Comparison of ENCODE assay signal across 8 cellular contexts in the genomic region with DNA sequence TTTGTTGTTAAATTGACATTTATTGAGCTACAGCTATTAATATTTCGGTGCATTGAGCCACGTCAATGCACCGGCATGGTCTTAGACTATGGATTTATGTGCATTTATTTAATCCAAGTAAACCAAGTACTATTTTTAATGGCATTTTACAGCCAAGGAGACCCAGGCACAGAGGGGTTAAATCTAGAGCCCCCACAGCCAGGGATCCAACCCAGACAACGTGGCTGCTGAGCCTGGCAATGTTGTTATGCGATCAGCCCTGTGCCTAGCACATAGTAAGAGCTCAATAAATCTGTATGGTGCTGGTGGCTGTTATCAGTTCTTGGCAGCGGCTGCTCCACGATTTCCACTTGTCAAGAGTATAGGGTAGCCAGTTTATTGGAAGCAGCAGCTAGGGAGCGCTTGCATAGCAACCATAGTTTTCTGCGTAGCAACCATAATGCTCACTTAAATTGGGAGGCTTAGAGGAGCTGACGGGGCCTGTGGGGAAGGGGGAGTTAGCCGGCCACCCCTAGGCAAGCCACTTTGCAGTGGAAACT. TPM values are rescaled to one million over a fixed set of nuclear protein-coding genes. Genes with fewer than 3 reads are reported as not detected.
DNase-seq lines count a peak whose midpoint lies in the region; TF ChIP-seq lines count a peak whose summit lies in the region.

No MANE protein-coding gene starts in this region.

- no peaks in the 10 kb centered on the region for H3K9me2 ChIP-seq in SU-DHL-6 (replicated peaks; ENCODE audit: insufficient read depth, low read length)

- peak overlapping the region; percentile 77 for H3K4me2 ChIP-seq in SU-DHL-6 (ENCODE audit: low read depth, low read length, poor library complexity, severe bottlenecking)

- H3K9me3 ChIP-seq in HUES64 (ENCODE audit: insufficient read depth, low read depth, low read length) (no peaks in the 10 kb centered on the region), SU-DHL-6 (ENCODE audit: insufficient read depth, low read length) (no peaks in the 10 kb centered on the region), esophagus squamous epithelium (no peaks in the 10 kb centered on the region), neutrophil (no peaks in the 10 kb centered on the region)

- H3K9ac ChIP-seq in HUES64 (ENCODE audit: low read depth, low read length) (peak overlapping the region; percentile 71), SU-DHL-6 (ENCODE audit: low read length) (peak overlapping the region; percentile 97)

- H3K79me2 ChIP-seq in SU-DHL-6 (ENCODE audit: insufficient read depth, low read length), result peaks cover 44% of the 10 kb centered on the region

- peak; percentile 84 for DNase-seq in NCI-H345 treated with DMSO at 0.1 percent for 48 hours (lab: John Stamatoyannopoulos, UW; ENCODE audit: unreplicated experiment)
- no peak for DNase-seq in NCI-H345 (lab: John Stamatoyannopoulos, UW)
- no peak for DNase-seq in esophagus squamous epithelium (lab: John Stamatoyannopoulos, UW)
- DNase-seq in EL, result no peak
- no peak for DNase-seq in COLO668 (lab: John Stamatoyannopoulos, UW; ENCODE audit: unreplicated experiment)

- H4K20me1 ChIP-seq in SU-DHL-6 (ENCODE audit: low read depth, low read length), result peaks cover 15% of the 10 kb centered on the region; the same call in 1 of the 2 replicates

- H3F3A ChIP-seq in SU-DHL-6 (ENCODE audit: insufficient read depth), result no peaks in the 10 kb centered on the region; the same call in 1 of the 2 replicates

- H2AFZ ChIP-seq in SU-DHL-6 (ENCODE audit: low read depth, low read length, severe bottlenecking), result peak overlapping the region; percentile 95

- intact Hi-C loops in esophagus squamous epithelium (cut with DNase I), result no loop called here

- H3K36me3 ChIP-seq in HUES64 (ENCODE audit: insufficient read depth, low read length) (peaks cover 4% of the 10 kb centered on the region; the same call in 1 of the 2 replicates), SU-DHL-6 (ENCODE audit: low read length) (0 out of 2 replicates have a peak, but pooled peaks cover 6% of the 10 kb centered on the region), esophagus squamous epithelium (peaks cover 0 to 6% (median 0%) of the 10 kb centered on the region in 3 donors), neutrophil (no peaks in the 10 kb centered on the region)

- TF ChIP-seq POLR2A in esophagus squamous epithelium (IDR thresholded peaks at IDR 0.05), result no peak

- TF ChIP-seq CTCF in SU-DHL-6 (IDR thresholded peaks at IDR 0.05; ENCODE audit: insufficient read depth, low read length, poor library complexity, severe bottlenecking), result no peak
- peak in 1 of 6 experiments; percentile 57 for TF ChIP-seq CTCF in esophagus squamous epithelium (IDR thresholded peaks at IDR 0.05)
- TF ChIP-seq CTCF in neutrophil (IDR thresholded peaks at IDR 0.05), result no peak

- H3K4me3 ChIP-seq in HUES64 (ENCODE audit: low read length), result peak overlapping the region; percentile 84
- H3K4me3 ChIP-seq in SU-DHL-6 (ENCODE audit: insufficient read depth, low read length, poor library complexity, severe bottlenecking), result peak overlapping the region; percentile 57
- peak overlapping the region; percentile 68 to 98 (median 89) for H3K4me3 ChIP-seq in esophagus squamous epithelium
- H3K4me3 ChIP-seq in neutrophil (ENCODE audit: low read depth in 1 of 2, low read length in 1 of 2), result peak overlapping the region; percentile 75 to 93

- WGBS in HUES64, result 18% methylated on average over 11 of the region's 11 CpGs
- WGBS in esophagus squamous epithelium, 2 donors, result 17 to 36% methylated on average over 5 to 10 of the region's 11 CpGs

- peak overlapping the region; percentile 10; the same call in 1 of the 2 replicates for H3K27ac ChIP-seq in HUES64 (ENCODE audit: low read depth, low read length)
- H3K27ac ChIP-seq in SU-DHL-6 (ENCODE audit: low read depth, low read length), result no peak overlapping the region; the same call in 1 of the 2 replicates
- H3K27ac ChIP-seq in esophagus squamous epithelium, result peak overlapping the region; percentile 97 to 100 (median 100)
- peak overlapping the region; percentile 91 for H3K27ac ChIP-seq in neutrophil

- H3K27me3 ChIP-seq in HUES64 (ENCODE audit: insufficient read depth, low read length) (no peaks in the 10 kb centered on the region), SU-DHL-6 (ENCODE audit: low read length) (no peaks in the 10 kb centered on the region), esophagus squamous epithelium (no peaks in the 10 kb centered on the region), neutrophil (no peaks in the 10 kb centered on the region)

- H3K4me1 ChIP-seq in HUES64 (ENCODE audit: insufficient read depth, low read length) (peaks cover 18% of the 10 kb centered on the region), esophagus squamous epithelium (peaks cover 0 to 39% (median 17%) of the 10 kb centered on the region in 3 donors), neutrophil (ENCODE audit: control insufficient read depth in 1 of 2, insufficient read depth in 1 of 2, low read depth in 1 of 2, low read length in 1 of 2) (peaks cover 37 to 44% of the 10 kb centered on the region in 2 experiments)

RNA-seq across cellular contexts. Expression of gene RBBP6, which starts 0.5 kb away (rescaled TPM):
- polyA plus RNA-seq in HUES64 (2013, experiment 1 of 2), result 40.9 TPM
- 48.8 TPM for polyA plus RNA-seq in HUES64 (2013, experiment 2 of 2)
- total RNA-seq in esophagus squamous epithelium, result 10 to 100 TPM; 25.0 to 56.0 (median 53.0) TPM
